24 cellular contexts compared by ENCODE assay signal in the genomic region with DNA sequence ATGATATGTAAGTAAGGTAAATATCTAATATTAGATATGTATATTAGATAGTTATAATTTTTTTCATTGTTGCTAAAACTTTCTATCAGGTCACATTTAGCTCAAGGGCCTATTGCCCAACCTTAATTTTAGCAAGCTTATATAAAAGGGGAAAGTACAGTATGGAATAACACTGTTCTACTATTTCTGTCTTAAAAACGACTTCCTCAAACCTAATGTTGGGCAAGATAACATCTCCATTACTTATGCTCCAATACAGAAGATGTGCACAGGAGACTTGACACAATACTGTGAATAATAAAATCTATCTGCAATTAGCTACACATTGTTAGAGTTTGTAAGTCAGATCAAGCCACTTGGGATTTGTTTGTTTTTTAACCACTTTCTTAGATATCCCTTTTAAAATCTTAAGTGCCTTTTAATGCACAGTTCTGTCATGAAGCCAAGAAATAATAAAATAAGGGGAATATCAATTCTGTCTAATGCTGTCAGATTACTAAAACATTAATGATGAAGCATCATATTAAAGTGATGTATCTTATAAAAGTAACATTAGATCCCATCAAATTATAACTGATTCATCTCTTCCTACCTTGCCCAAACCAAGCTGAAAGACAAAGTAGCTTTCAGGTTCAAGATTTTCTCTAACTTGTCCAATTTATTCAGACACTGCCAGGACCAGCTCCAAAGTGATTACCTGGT.
DNase-seq lines count a peak whose midpoint lies in the region; ATAC-seq, FAIRE-seq and TF ChIP-seq lines count a peak whose summit lies in the region.
"Had no signal": no experiment of that assay in that cellular context is flagged by ENCODE, and none has a peak within 500 bp of the region (broad histone marks: within the 10 kb centered on the region; RNA-seq: fewer than 3 reads in every experiment).

No MANE protein-coding gene starts in this region.

- H3K79me2 ChIP-seq in K562 (ENCODE audit: control insufficient read depth, insufficient read depth, low read length), result peaks cover 17% of the 10 kb centered on the region; the same call in 2 of the 3 replicates

- no peak for TF ChIP-seq POLR2A in K562 (conservative IDR thresholded peaks at IDR 0.05)

- H3K9me3 ChIP-seq in left ventricle myocardium inferior (replicated peaks) (no peaks in the 10 kb centered on the region), K562 (replicated peaks; ENCODE audit: control insufficient read depth, insufficient read depth, low read depth, low read length) (no peaks in the 10 kb centered on the region), upper lobe of right lung (no peaks in the 10 kb centered on the region)
- H3K9me3 ChIP-seq: ascending aorta, esophagus muscularis mucosa, MG63, upper lobe of left lung had no signal

- CTCF ChIA-PET in K562 (lab: Yijun Ruan, JAX; ENCODE audit: low intra/inter-chr PET ratio), result no interaction called here

- TF ChIP-seq RAD21 in K562 (CRISPR knock-in tag; conservative IDR thresholded peaks at IDR 0.05 in 1 of 2, IDR thresholded peaks at IDR 0.05 in 1 of 2), result no peak

- peak; percentile 32 for FAIRE-seq in K562 (lab: Jason Lieb, UNC)

- WGBS in K562 (ENCODE audit: insufficient coverage, low coverage, missing lambda C conversion rate), result 19% methylated on average over 1 of the region's 1 CpG

- H3K27ac ChIP-seq in left ventricle myocardium inferior (replicated peaks), result no peak overlapping the region
- H3K27ac ChIP-seq in K562 (ENCODE audit: extremely low read depth, low read depth, low read length), result no peak overlapping the region
- no peak overlapping the region for H3K27ac ChIP-seq in upper lobe of right lung
- H3K27ac ChIP-seq: ascending aorta, coronary artery, esophagus muscularis mucosa, RWPE1, upper lobe of left lung had no signal

- H3K27me3 ChIP-seq in left ventricle myocardium inferior (ENCODE audit: low read depth) (no peaks in the 10 kb centered on the region), K562 (ENCODE audit: control insufficient read depth in 2 of 2, insufficient read depth in 2 of 2, low read length in 2 of 2) (no peaks in the 10 kb centered on the region), upper lobe of right lung (no peaks in the 10 kb centered on the region)
- H3K27me3 ChIP-seq: ascending aorta, esophagus muscularis mucosa, MG63, upper lobe of left lung had no signal

- BruUV-seq in K562 (replicated peaks; lab: Mats Ljungman, UMichigan), result no TSS peak

- peaks cover 3% of the 10 kb centered on the region for H3K36me3 ChIP-seq in left ventricle myocardium inferior
- no peaks in the 10 kb centered on the region; the same call in 2 of the 3 replicates for H3K36me3 ChIP-seq in K562 (ENCODE audit: control insufficient read depth, insufficient read depth, low read length)
- H3K36me3 ChIP-seq in upper lobe of right lung, result no peaks in the 10 kb centered on the region
- H3K36me3 ChIP-seq: ascending aorta, MG63, upper lobe of left lung had no signal

- TF ChIP-seq CTCF in left ventricle myocardium inferior (IDR thresholded peaks at IDR 0.05; ENCODE audit: borderline replicate concordance) (no peak), K562 (IDR thresholded peaks at IDR 0.05 in 2 of 3, conservative IDR thresholded peaks at IDR 0.05 in 1 of 3; ENCODE audit: insufficient read depth in 2 of 3, low read depth in 1 of 3, low read length in 3 of 3) (no peak), upper lobe of right lung (IDR thresholded peaks at IDR 0.05) (no peak)

- TF ChIP-seq EP300 in K562 (IDR thresholded peaks at IDR 0.05; ENCODE audit: low read length), result no peak

- intact Hi-C loops in Right ventricle myocardium inferior (cut with DNase I) (no loop called here), left ventricle myocardium inferior (cut with micrococcal nuclease) (no loop called here), K562 (cut with micrococcal nuclease) (no loop called here), upper lobe of right lung (cut with DNase I) (no loop called here)

- H3K4me1 ChIP-seq in left ventricle myocardium inferior, result peaks cover 45% of the 10 kb centered on the region
- peaks cover 0 to 10% of the 10 kb centered on the region in 2 experiments; a peak in 2 of 5 replicates for H3K4me1 ChIP-seq in K562 (replicated peaks in 1 of 2; ENCODE audit: control insufficient read depth in 2 of 2, insufficient read depth in 2 of 2, low read length in 2 of 2)
- peaks cover 18% of the 10 kb centered on the region for H3K4me1 ChIP-seq in upper lobe of right lung

- no peak overlapping the region for H3K9ac ChIP-seq in K562 (ENCODE audit: insufficient read depth in 1 of 2, low read depth in 2 of 2, low read length in 2 of 2)

- no peak for DNase-seq in Right ventricle myocardium inferior (ENCODE audit: missing footprints)
- no peak for DNase-seq in left ventricle myocardium inferior
- DNase-seq in NOMO-1 (lab: John Stamatoyannopoulos, UW; ENCODE audit: unreplicated experiment in 2 of 2), result peak; percentile 76 to 95
- no peak for DNase-seq in K562 (ENCODE audit: extremely low read depth in 1 of 4, low spot score in 3 of 4)
- DNase-seq in upper lobe of right lung, result no peak
- DNase-seq in activated CD8-positive, alpha-beta memory T cell treated with anti-CD3 and anti-CD28 coated beads, Interleukin-2, amount 50 U/mL, for 48 hours, result no peak
- no peak for DNase-seq in stimulated activated CD4-positive, alpha-beta T cell treated with anti-CD3 and anti-CD28 coated beads, Interleukin-4, amount 100 ng/mL, for 4 hours
- DNase-seq: activated CD4-positive, alpha-beta T cell treated with anti-CD3 and anti-CD28 coated beads for 4 hours; activated naive CD4-positive, alpha-beta T cell treated with Interleukin-2 at 50 U/mL for 16 hours; EL; glutamatergic neuron; H7; MG63; NCI-H2107; NCI-H774; stimulated activated CD4-positive, alpha-beta T cell treated with anti-CD3 and anti-CD28 coated beads, Interleukin-12 subunit alpha, Interleukin-12 subunit beta, amount 100 ng/mL, for 4 hours; stimulated activated naive CD8-positive, alpha-beta T cell treated with anti-CD3 and anti-CD28 coated beads, Interleukin-15, Interleukin-2, amounts not matched to agents 100 U/mL and 50 U/mL, for 24 hours; upper lobe of left lung had no signal

- POLR2A ChIA-PET in K562 (lab: Yijun Ruan, JAX), result no interaction called here

- ATAC-seq in Right ventricle myocardium inferior, result peak; percentile 20
- no peak for ATAC-seq in K562
- peak; percentile 76 for ATAC-seq in upper lobe of right lung
- ATAC-seq in HG02840 (IDR thresholded peaks at IDR 0.05; ENCODE audit: low FRiP score, unreplicated experiment), result no peak
- ATAC-seq: stimulated activated naive CD8-positive, alpha-beta T cell treated with anti-CD3 and anti-CD28 coated beads, Interleukin-15, Interleukin-2, amounts not matched to agents 100 U/mL and 50 U/mL, for 24 hours had no signal

- in situ Hi-C loops in K562 (cut with MboI), result no loop called here

- no peaks in the 10 kb centered on the region for H3K9me1 ChIP-seq in K562 (ENCODE audit: control insufficient read depth, insufficient read depth, low read length)

- H4K20me1 ChIP-seq in K562 (replicated peaks; ENCODE audit: control insufficient read depth, insufficient read depth, low read length), result peaks cover 14% of the 10 kb centered on the region; the same call in 1 of the 2 replicates

- H3K4me3 ChIP-seq in left ventricle myocardium inferior (no peak overlapping the region), K562 (no peak overlapping the region), upper lobe of right lung (no peak overlapping the region)
- H3K4me3 ChIP-seq: ascending aorta, coronary artery, esophagus muscularis mucosa, lung, MG63, upper lobe of left lung had no signal

- no peak overlapping the region for H3K4me2 ChIP-seq in K562 (ENCODE audit: insufficient read depth, low read length)

- H2AFZ ChIP-seq in K562 (ENCODE audit: low read depth, low read length), result no peak overlapping the region

TF ChIP-seq in K562, 482 proteins besides CTCF, POLR2A, EP300 and RAD21:
- TF ChIP-seq, protein P1, sequence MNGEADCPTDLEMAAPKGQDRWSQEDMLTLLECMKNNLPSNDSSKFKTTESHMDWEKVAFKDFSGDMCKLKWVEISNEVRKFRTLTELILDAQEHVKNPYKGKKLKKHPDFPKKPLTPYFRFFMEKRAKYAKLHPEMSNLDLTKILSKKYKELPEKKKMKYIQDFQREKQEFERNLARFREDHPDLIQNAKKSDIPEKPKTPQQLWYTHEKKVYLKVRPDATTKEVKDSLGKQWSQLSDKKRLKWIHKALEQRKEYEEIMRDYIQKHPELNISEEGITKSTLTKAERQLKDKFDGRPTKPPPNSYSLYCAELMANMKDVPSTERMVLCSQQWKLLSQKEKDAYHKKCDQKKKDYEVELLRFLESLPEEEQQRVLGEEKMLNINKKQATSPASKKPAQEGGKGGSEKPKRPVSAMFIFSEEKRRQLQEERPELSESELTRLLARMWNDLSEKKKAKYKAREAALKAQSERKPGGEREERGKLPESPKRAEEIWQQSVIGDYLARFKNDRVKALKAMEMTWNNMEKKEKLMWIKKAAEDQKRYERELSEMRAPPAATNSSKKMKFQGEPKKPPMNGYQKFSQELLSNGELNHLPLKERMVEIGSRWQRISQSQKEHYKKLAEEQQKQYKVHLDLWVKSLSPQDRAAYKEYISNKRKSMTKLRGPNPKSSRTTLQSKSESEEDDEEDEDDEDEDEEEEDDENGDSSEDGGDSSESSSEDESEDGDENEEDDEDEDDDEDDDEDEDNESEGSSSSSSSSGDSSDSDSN (IDR thresholded peaks at IDR 0.05; ENCODE audit: borderline replicate concordance in 1 of 2, low read depth in 2 of 2, low read length in 2 of 2), result no peak
- TF ChIP-seq CEBPG (CRISPR knock-in tag; IDR thresholded peaks at IDR 0.05), result no peak
- TF ChIP-seq CEBPG (tag; conservative IDR thresholded peaks at IDR 0.05 in 1 of 2, IDR thresholded peaks at IDR 0.05 in 1 of 2), result 0 out of 4 replicates have a peak, but pooled peaks have one; percentile 17 to 30
- no peak for TF ChIP-seq NFATC3 (IDR thresholded peaks at IDR 0.05)
- no peak for TF ChIP-seq ZNF121 (CRISPR knock-in tag; conservative IDR thresholded peaks at IDR 0.05)
- no peak for TF ChIP-seq ZNF57 (CRISPR knock-in tag; IDR thresholded peaks at IDR 0.05)
- no peak for TF ChIP-seq SUPT5H (IDR thresholded peaks at IDR 0.05)
- TF ChIP-seq HMG20B (CRISPR knock-in tag; IDR thresholded peaks at IDR 0.05), result no peak

Comparison
In these comparisons a context has a peak if more than half of its experiments do, and no peak if none do; other contexts are left out.
1. ATAC-seq: peak in Right ventricle myocardium inferior (single experiment) and upper lobe of right lung (single experiment); none in K562 (single experiment) and HG02840 (single experiment).
2. DNase-seq: peak in NOMO-1 (2 of 2); none in Right ventricle myocardium inferior (single experiment), left ventricle myocardium inferior (single experiment), K562 (0 of 4), upper lobe of right lung (single experiment), activated CD8-positive, alpha-beta memory T cell treated with anti-CD3 and anti-CD28 coated beads, Interleukin-2, amount 50 U/mL, for 48 hours (single experiment) and stimulated activated CD4-positive, alpha-beta T cell treated with anti-CD3 and anti-CD28 coated beads, Interleukin-4, amount 100 ng/mL, for 4 hours (0 of 2).